ENCODE assay signal across 19 cellular contexts in genomic region chr14:55115433-55115832, GRCh38.
"Had no signal": no experiment of that assay in that cellular context is flagged by ENCODE, and none has a peak within 500 bp of the region (broad histone marks: within the 10 kb centered on the region; RNA-seq: fewer than 3 reads in every experiment).

No MANE protein-coding gene starts in this region.

- H3K27ac ChIP-seq: foreskin keratinocyte, prostate gland, vagina had no signal

- H3K4me3 ChIP-seq: left ventricle myocardium inferior, prostate gland, tibial nerve, vagina had no signal

- DNase-seq: activated CD4-positive, alpha-beta memory T cell treated with anti-CD3 and anti-CD28 coated beads for 36 hours; activated CD4-positive, alpha-beta T cell treated with anti-CD3 and anti-CD28 coated beads for 48 hours; activated naive CD4-positive, alpha-beta T cell treated with Interleukin-2 at 50 U/mL for 16 hours; activated naive CD8-positive, alpha-beta T cell treated with anti-CD3 and anti-CD28 coated beads for 36 hours; activated T-cell treated with anti-CD3 and anti-CD28 coated beads, Interleukin-2, amount 50 U/mL, for 48 hours; cerebellar nuclear complex; effector CD8-positive, alpha-beta T cell; foreskin keratinocyte; hippocampal formation; left ventricle myocardium inferior; mammary epithelial cell; natural killer cell; stimulated activated CD4-positive, alpha-beta T cell treated with anti-CD3 and anti-CD28 coated beads, Interleukin-12 subunit alpha, Interleukin-12 subunit beta, amount 100 ng/mL, for 4 hours; stimulated activated CD4-positive, alpha-beta T cell treated with anti-CD3 and anti-CD28 coated beads, Interleukin-4, amount 100 ng/mL, for 4 hours; stimulated activated naive CD8-positive, alpha-beta T cell treated with anti-CD3 and anti-CD28 coated beads, Interleukin-15, Interleukin-2, amounts not matched to agents 100 U/mL and 50 U/mL, for 24 hours; substantia nigra had no signal

- H3K36me3 ChIP-seq: left ventricle myocardium inferior, prostate gland, tibial nerve, vagina had no signal

- H3K9me3 ChIP-seq: left ventricle myocardium inferior, prostate gland, tibial nerve, vagina had no signal

- H3K27me3 ChIP-seq: foreskin keratinocyte, tibial nerve, vagina had no signal

- ATAC-seq: foreskin keratinocyte; natural killer cell; stimulated activated naive CD8-positive, alpha-beta T cell treated with anti-CD3 and anti-CD28 coated beads, Interleukin-15, Interleukin-2, amounts not matched to agents 100 U/mL and 50 U/mL, for 24 hours had no signal
